17 cellular contexts compared by ENCODE assay signal in the genomic region with DNA sequence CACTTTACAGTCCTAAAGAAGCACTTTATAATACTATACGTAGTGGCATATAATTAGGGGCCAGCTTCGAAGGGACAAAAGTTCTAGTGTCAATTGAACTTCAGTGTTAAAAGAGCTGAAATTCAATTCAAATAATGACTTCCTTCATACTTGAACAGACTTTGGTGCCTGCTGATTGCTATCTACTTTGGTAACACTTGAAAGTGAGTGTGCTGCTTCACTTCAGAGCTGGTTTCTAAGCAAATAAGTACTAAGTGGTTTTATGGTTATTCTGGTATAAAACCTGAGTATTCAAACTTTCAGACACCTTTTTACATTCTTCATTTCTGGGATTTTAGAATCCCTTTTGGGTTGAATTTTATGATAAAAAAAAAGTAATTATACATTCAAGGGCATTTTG.
"Had no signal": no experiment of that assay in that cellular context is flagged by ENCODE, and none has a peak within 500 bp of the region (broad histone marks: within the 10 kb centered on the region; RNA-seq: fewer than 3 reads in every experiment).

No MANE protein-coding gene starts in this region.

- H3K27me3 ChIP-seq: cardiac muscle cell had no signal

- H3K36me3 ChIP-seq: cardiac muscle cell had no signal

- H3K4me3 ChIP-seq: cardiac muscle cell had no signal

- H3K27ac ChIP-seq: cardiac muscle cell, VCaP had no signal

- DNase-seq: activated CD4-positive, alpha-beta T cell treated with anti-CD3 and anti-CD28 coated beads, Interleukin-2, amount 50 U/mL, for 48 hours; activated CD4-positive, CD25-positive, alpha-beta regulatory T cell treated with anti-CD3 and anti-CD28 coated beads, Interleukin-2, amount 50 U/mL, for 72 hours; activated naive CD8-positive, alpha-beta T cell treated with anti-CD3 and anti-CD28 coated beads for 36 hours; activated T-cell treated with anti-CD3 and anti-CD28 coated beads for 4 hours; amygdala; effector memory CD8-positive, alpha-beta T cell; mammary epithelial cell; midbrain; nephron progenitor cell; nucleus accumbens; posterior cingulate gyrus; stimulated activated CD4-positive, alpha-beta T cell treated with anti-CD3 and anti-CD28 coated beads, Interleukin-1b, Interleukin-23, amount 100 ng/mL, for 48 hours; stimulated activated CD8-positive, alpha-beta memory T cell treated with anti-CD3 and anti-CD28 coated beads, Interleukin-4, amount 100 ng/mL, for 48 hours; stimulated activated naive CD4-positive, alpha-beta T cell; T-helper 2 cell had no signal
